ENCODE assay signal across 1 cellular context in the genomic region with DNA sequence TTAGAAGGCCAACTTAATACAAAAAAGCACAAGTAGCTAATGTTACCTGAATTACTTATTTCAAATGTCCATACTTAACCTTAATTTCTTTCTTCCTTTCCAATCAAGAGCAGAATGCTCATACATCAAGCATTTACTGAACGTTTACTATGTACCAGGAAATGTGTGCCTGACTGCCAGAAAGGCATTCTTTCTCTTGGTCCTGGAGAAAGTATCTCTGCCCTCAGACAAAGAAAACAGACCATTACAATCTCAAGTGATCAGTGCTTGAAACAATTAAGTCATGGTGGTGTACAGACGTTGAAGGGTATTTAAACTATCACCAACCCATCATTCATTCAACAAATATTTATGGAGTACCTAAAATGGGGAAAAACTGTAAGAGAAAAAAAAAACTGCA.
TF ChIP-seq lines count a peak whose summit lies in the region.

No MANE protein-coding gene starts in this region.

TF ChIP-seq in HEK293, 187 proteins besides CTCF, POLR2A, EP300 and RAD21 (continued from another document):
- TF ChIP-seq, protein P1, sequence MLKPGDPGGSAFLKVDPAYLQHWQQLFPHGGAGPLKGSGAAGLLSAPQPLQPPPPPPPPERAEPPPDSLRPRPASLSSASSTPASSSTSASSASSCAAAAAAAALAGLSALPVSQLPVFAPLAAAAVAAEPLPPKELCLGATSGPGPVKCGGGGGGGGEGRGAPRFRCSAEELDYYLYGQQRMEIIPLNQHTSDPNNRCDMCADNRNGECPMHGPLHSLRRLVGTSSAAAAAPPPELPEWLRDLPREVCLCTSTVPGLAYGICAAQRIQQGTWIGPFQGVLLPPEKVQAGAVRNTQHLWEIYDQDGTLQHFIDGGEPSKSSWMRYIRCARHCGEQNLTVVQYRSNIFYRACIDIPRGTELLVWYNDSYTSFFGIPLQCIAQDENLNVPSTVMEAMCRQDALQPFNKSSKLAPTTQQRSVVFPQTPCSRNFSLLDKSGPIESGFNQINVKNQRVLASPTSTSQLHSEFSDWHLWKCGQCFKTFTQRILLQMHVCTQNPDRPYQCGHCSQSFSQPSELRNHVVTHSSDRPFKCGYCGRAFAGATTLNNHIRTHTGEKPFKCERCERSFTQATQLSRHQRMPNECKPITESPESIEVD (tag by site-specific recombination; IDR thresholded peaks at IDR 0.05) = peak; percentile 69; the same call in 1 of the 2 replicates
- TF ChIP-seq ZNF133 (tag by site-specific recombination; IDR thresholded peaks at IDR 0.05) (no peak), PRDM4 (tag by site-specific recombination; IDR thresholded peaks at IDR 0.05) (no peak), PRDM1 (tag by site-specific recombination; IDR thresholded peaks at IDR 0.05) (0 out of 2 replicates have a peak, but pooled peaks have one; percentile 34)
